Comparison of ENCODE assay signal across 1 cellular context in genomic region chr4:129144755-129145206, GRCh38.
TF ChIP-seq lines count a peak whose summit lies in the region.

No MANE protein-coding gene starts in this region.

TF ChIP-seq in WTC11, 78 proteins besides CTCF, POLR2A, EP300 and RAD21 (continued from another document):
- TF ChIP-seq ESRRA (CRISPR knock-in tag; IDR thresholded peaks at IDR 0.05; ENCODE audit: borderline replicate concordance), result no peak
- no peak for TF ChIP-seq NFATC4 (CRISPR knock-in tag; IDR thresholded peaks at IDR 0.05)
- no peak for TF ChIP-seq CREM (CRISPR knock-in tag; IDR thresholded peaks at IDR 0.05)
- TF ChIP-seq ZNF512 (CRISPR knock-in tag; IDR thresholded peaks at IDR 0.05; ENCODE audit: borderline replicate concordance), result no peak
- TF ChIP-seq STAT6 (CRISPR knock-in tag; conservative IDR thresholded peaks at IDR 0.05; ENCODE audit: low read depth), result no peak
- no peak for TF ChIP-seq FOXK1 (CRISPR knock-in tag; IDR thresholded peaks at IDR 0.05)
